In the genomic region with DNA sequence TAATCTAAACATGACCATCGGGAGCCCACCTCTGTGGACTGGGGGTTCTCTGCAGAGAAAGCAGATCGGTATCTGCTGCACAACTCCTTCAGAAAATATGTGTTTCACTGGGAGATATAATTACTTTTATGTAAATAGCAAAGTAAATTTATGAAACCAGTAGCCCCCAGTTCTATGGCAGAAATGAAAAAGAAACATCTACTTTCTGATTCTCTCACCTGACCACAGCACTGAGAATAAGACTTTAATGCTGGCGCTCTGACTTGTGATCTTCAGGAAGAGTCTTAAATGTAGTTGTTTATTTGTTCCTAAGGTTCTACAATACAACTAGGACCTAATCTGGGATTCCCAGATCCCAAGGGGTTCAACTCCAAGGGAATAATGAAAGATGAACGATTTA, we compare ENCODE assay signal across 12 cellular contexts.
DNase-seq lines count a peak whose midpoint lies in the region; ATAC-seq and TF ChIP-seq lines count a peak whose summit lies in the region.
"Had no signal": no experiment of that assay in that cellular context is flagged by ENCODE, and none has a peak within 500 bp of the region (broad histone marks: within the 10 kb centered on the region; RNA-seq: fewer than 3 reads in every experiment).

No MANE protein-coding gene starts in this region.

- WGBS in tibial nerve, 2 donors = 71 to 73% methylated on average over 4 of the region's 4 CpGs

- peak; percentile 64 for ATAC-seq in GM18505 (IDR thresholded peaks at IDR 0.05; ENCODE audit: unreplicated experiment)
- ATAC-seq in HG02885 (IDR thresholded peaks at IDR 0.05; ENCODE audit: poor library complexity, unreplicated experiment) = peak; percentile 78
- peak; percentile 66 for ATAC-seq in HG03521 (IDR thresholded peaks at IDR 0.05; ENCODE audit: unreplicated experiment)
- ATAC-seq in mucosa of descending colon = no peak

- H3K4me3 ChIP-seq in mucosa of descending colon = no peak overlapping the region
- H3K4me3 ChIP-seq in dorsolateral prefrontal cortex = no peak overlapping the region
- no peak overlapping the region for H3K4me3 ChIP-seq in tibial nerve
- H3K4me3 ChIP-seq: SK-N-MC had no signal

- H3K27me3 ChIP-seq in dorsolateral prefrontal cortex (no peaks in the 10 kb centered on the region), tibial nerve (no peaks in the 10 kb centered on the region)
- H3K27me3 ChIP-seq: neutrophil had no signal

- no peaks in the 10 kb centered on the region for H3K36me3 ChIP-seq in mucosa of descending colon (ENCODE audit: low read depth)
- H3K36me3 ChIP-seq in tibial nerve = no peaks in the 10 kb centered on the region
- H3K36me3 ChIP-seq: neutrophil had no signal

- TF ChIP-seq CTCF in GM20000 (IDR thresholded peaks at IDR 0.05; ENCODE audit: extremely low read depth, missing control alignments) (no peak), mucosa of descending colon (IDR thresholded peaks at IDR 0.05) (no peak), dorsolateral prefrontal cortex (IDR thresholded peaks at IDR 0.05 in 54 of 56, conservative IDR thresholded peaks at IDR 0.05 in 2 of 56; ENCODE audit: low read depth in 1 of 56, partially characterized antibody in 56 of 56) (no peak), tibial nerve (IDR thresholded peaks at IDR 0.05) (no peak)

- H3K9me3 ChIP-seq in mucosa of descending colon (no peaks in the 10 kb centered on the region), tibial nerve (no peaks in the 10 kb centered on the region)
- H3K9me3 ChIP-seq: neutrophil had no signal

- H3K27ac ChIP-seq in dorsolateral prefrontal cortex (no peak overlapping the region), tibial nerve (no peak overlapping the region)
- H3K27ac ChIP-seq: neutrophil, SK-N-MC had no signal

- TF ChIP-seq POLR2A in GM18505 (IDR thresholded peaks at IDR 0.05; ENCODE audit: borderline replicate concordance, extremely low read depth, insufficient read depth, insufficient read length) (no peak), tibial nerve (IDR thresholded peaks at IDR 0.05) (no peak)

- H3K4me1 ChIP-seq in mucosa of descending colon (ENCODE audit: low read depth) (no peaks in the 10 kb centered on the region), tibial nerve (no peaks in the 10 kb centered on the region)

- no peak for TF ChIP-seq EP300 in tibial nerve (IDR thresholded peaks at IDR 0.05)

- DNase-seq in GM20000 (ENCODE audit: low spot score) (peak; percentile 27), mucosa of descending colon (no peak), dorsolateral prefrontal cortex (no peak), cerebellar cortex (ENCODE audit: low spot score) (no peak), tibial nerve (ENCODE audit: low spot score in 2 of 2) (no peak)
- DNase-seq: HFFc6, NCI-H526 treated with DMSO at 0.1 percent for 48 hours had no signal

- intact Hi-C loops in mucosa of descending colon (cut with DNase I, micrococcal nuclease) = no loop called here
- intact Hi-C loops in dorsolateral prefrontal cortex (cut with DNase I) = no loop called here
